ENCODE assay signal across 1 cellular context in genomic region chr20:1566701-1567100, GRCh38.
TF ChIP-seq lines count a peak whose summit lies in the region.

No MANE protein-coding gene starts in this region.

TF ChIP-seq in HepG2, 621 proteins besides CTCF, POLR2A, EP300 and RAD21:
- TF ChIP-seq MXD4 (CRISPR knock-in tag; IDR thresholded peaks at IDR 0.05) (no peak), ZFP62 (CRISPR knock-in tag; IDR thresholded peaks at IDR 0.05) (no peak), TBL1XR1 (IDR thresholded peaks at IDR 0.05; ENCODE audit: borderline replicate concordance, low read length, partially characterized antibody) (no peak), ZNF460 (CRISPR knock-in tag; IDR thresholded peaks at IDR 0.05; ENCODE audit: borderline replicate concordance) (no peak), SOX5 (CRISPR knock-in tag; IDR thresholded peaks at IDR 0.05; ENCODE audit: borderline replicate concordance) (no peak), ZNF563 (CRISPR knock-in tag; IDR thresholded peaks at IDR 0.05) (no peak), ZNF598 (CRISPR knock-in tag; IDR thresholded peaks at IDR 0.05; ENCODE audit: borderline replicate concordance) (no peak), ZNF382 (CRISPR knock-in tag; IDR thresholded peaks at IDR 0.05; ENCODE audit: borderline replicate concordance) (no peak), MTF2 (CRISPR knock-in tag; IDR thresholded peaks at IDR 0.05; ENCODE audit: borderline replicate concordance) (no peak), ZNF34 (CRISPR knock-in tag; IDR thresholded peaks at IDR 0.05; ENCODE audit: borderline replicate concordance) (no peak), ZNF878 (CRISPR knock-in tag; IDR thresholded peaks at IDR 0.05) (no peak), DBP (CRISPR knock-in tag; IDR thresholded peaks at IDR 0.05; ENCODE audit: not compliant biosample characterization) (no peak), AKNA (CRISPR knock-in tag; IDR thresholded peaks at IDR 0.05; ENCODE audit: borderline replicate concordance) (no peak)
- TF ChIP-seq, protein P1, sequence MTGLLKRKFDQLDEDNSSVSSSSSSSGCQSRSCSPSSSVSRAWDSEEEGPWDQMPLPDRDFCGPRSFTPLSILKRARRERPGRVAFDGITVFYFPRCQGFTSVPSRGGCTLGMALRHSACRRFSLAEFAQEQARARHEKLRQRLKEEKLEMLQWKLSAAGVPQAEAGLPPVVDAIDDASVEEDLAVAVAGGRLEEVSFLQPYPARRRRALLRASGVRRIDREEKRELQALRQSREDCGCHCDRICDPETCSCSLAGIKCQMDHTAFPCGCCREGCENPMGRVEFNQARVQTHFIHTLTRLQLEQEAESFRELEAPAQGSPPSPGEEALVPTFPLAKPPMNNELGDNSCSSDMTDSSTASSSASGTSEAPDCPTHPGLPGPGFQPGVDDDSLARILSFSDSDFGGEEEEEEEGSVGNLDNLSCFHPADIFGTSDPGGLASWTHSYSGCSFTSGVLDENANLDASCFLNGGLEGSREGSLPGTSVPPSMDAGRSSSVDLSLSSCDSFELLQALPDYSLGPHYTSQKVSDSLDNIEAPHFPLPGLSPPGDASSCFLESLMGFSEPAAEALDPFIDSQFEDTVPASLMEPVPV (CRISPR knock-in tag; IDR thresholded peaks at IDR 0.05) = no peak
TF ChIP-seq in HepG2: peak in this region for 0.
